Comparison of ENCODE assay signal across 9 cellular contexts in genomic region chr18:9708057-9708881, GRCh38. TPM values are rescaled to one million over a fixed set of nuclear protein-coding genes. Genes with fewer than 3 reads are reported as not detected.
DNase-seq lines count a peak whose midpoint lies in the region; ATAC-seq and TF ChIP-seq lines count a peak whose summit lies in the region.
"Had no signal": no experiment of that assay in that cellular context is flagged by ENCODE, and none has a peak within 500 bp of the region (broad histone marks: within the 10 kb centered on the region; RNA-seq: fewer than 3 reads in every experiment).

A gene with protein sequence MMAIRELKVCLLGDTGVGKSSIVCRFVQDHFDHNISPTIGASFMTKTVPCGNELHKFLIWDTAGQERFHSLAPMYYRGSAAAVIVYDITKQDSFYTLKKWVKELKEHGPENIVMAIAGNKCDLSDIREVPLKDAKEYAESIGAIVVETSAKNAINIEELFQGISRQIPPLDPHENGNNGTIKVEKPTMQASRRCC (plus strand): TSS chr18:9708301. CDS start chr18:9708406, 105 bp downstream.

- ATAC-seq in GM21529 (IDR thresholded peaks at IDR 0.05; ENCODE audit: unreplicated experiment), result peak; percentile 49
- ATAC-seq in HG03460 (IDR thresholded peaks at IDR 0.05; ENCODE audit: unreplicated experiment), result no peak

- no peaks in the 10 kb centered on the region for H3K36me3 ChIP-seq in breast epithelium

- intact Hi-C loops in breast epithelium (cut with DNase I; ENCODE audit: low total_unique reads), result no loop called here

- no peaks in the 10 kb centered on the region for H3K4me1 ChIP-seq in breast epithelium

- peak within 1 kb of the TSS; percentile 75 to 91 (median 81) for H3K4me3 ChIP-seq in breast epithelium
- H3K4me3 ChIP-seq in iPS-11a (ENCODE audit: low read depth, low read length), result peak within 1 kb of the TSS; percentile 74

- peak within 1 kb of the TSS; percentile 80 to 84 for H3K27ac ChIP-seq in breast epithelium

- no peaks in the 10 kb centered on the region for H3K9me3 ChIP-seq in breast epithelium

- peak; percentile 8 for DNase-seq in NCI-H1092 treated with DMSO at 0.1 percent for 48 hours (lab: John Stamatoyannopoulos, UW)
- DNase-seq in NCI-H1092 (lab: John Stamatoyannopoulos, UW), result no peak
- DNase-seq in NCI-H2227 treated with DMSO at 0.1 percent for 48 hours (lab: John Stamatoyannopoulos, UW), result peak; percentile 61
- peak; percentile 48 to 61 for DNase-seq in breast epithelium (ENCODE audit: low spot score in 2 of 2)
- DNase-seq in putamen (ENCODE audit: low spot score), result peak; percentile 79
- DNase-seq: DND-41 had no signal

- no peak for TF ChIP-seq POLR2A in breast epithelium (IDR thresholded peaks at IDR 0.05)

- H3K27me3 ChIP-seq in breast epithelium, result no peaks in the 10 kb centered on the region

- TF ChIP-seq CTCF in breast epithelium (IDR thresholded peaks at IDR 0.05), result no peak

RNA-seq across cellular contexts. Expression of the gene that starts here (rescaled TPM):
- 100 to 1,000 TPM in 1 of 3 donors, 10 to 100 TPM in 2; 22.4 to 110 (median 32.4) TPM for total RNA-seq in breast epithelium
